22 cellular contexts compared by ENCODE assay signal in genomic region chr22:46230262-46230901, GRCh38. TPM values are rescaled to one million over a fixed set of nuclear protein-coding genes. Genes with fewer than 3 reads are reported as not detected.
A peak's percentile ranks its signal among the peaks of the same experiment; 100 is the strongest.
DNase-seq lines count a peak whose midpoint lies in the region; ATAC-seq, FAIRE-seq and TF ChIP-seq lines count a peak whose summit lies in the region.
"Had no signal": no experiment of that assay in that cellular context is flagged by ENCODE, and none has a peak within 500 bp of the region (broad histone marks: within the 10 kb centered on the region; RNA-seq: fewer than 3 reads in every experiment).

No MANE protein-coding gene starts in this region.

- H4K5ac ChIP-seq in H1 (ENCODE audit: insufficient read length, low read depth, low read length), result no peak overlapping the region

- no peak overlapping the region for H3K9ac ChIP-seq in liver (ENCODE audit: low read depth in 1 of 2, low read length in 2 of 2)
- no peak overlapping the region for H3K9ac ChIP-seq in HepG2 (ENCODE audit: insufficient read depth, low read depth, low read length)
- H3K9ac ChIP-seq in H1 (replicated peaks in 1 of 4; ENCODE audit: extremely low read depth in 1 of 4, low read depth in 3 of 4, low read length in 3 of 4), result no peak overlapping the region
- H3K9ac ChIP-seq: BLaER1 had no signal

- no peak overlapping the region for H2AK5ac ChIP-seq in H1 (ENCODE audit: low read depth, low read length)

- no peak overlapping the region for H2BK5ac ChIP-seq in H1 (ENCODE audit: low read depth, low read length)

- H2BK15ac ChIP-seq in H1 (ENCODE audit: low read length), result no peak overlapping the region

- in situ Hi-C loops in HepG2 (cut with HindIII; ENCODE audit: extremely low pct_ligation_motif_present, low pct_unique_long_range_greater_than_20kb), result no loop called here

- no peak overlapping the region for H2BK12ac ChIP-seq in H1 (ENCODE audit: low read depth, low read length)

- no peak for TF ChIP-seq CTCF in liver (IDR thresholded peaks at IDR 0.05; ENCODE audit: low read depth, low read length, missing input control)
- no peak for TF ChIP-seq CTCF in HepG2 (CRISPR knock-in tag; IDR thresholded peaks at IDR 0.05)
- no peak for TF ChIP-seq CTCF in H1 (IDR thresholded peaks at IDR 0.05; ENCODE audit: control extremely low read depth in 1 of 3, insufficient read depth in 1 of 3, low read depth in 1 of 3, low read length in 3 of 3)
- TF ChIP-seq CTCF in natural killer cell (IDR thresholded peaks at IDR 0.05), result no peak

- H3K23me2 ChIP-seq in H1 (ENCODE audit: low read depth, low read length), result no peaks in the 10 kb centered on the region

- no TSS peak for BruUV-seq in HepG2 (replicated peaks; lab: Mats Ljungman, UMichigan)

- no peak overlapping the region for H2BK20ac ChIP-seq in H1 (ENCODE audit: low read length)

- H4K91ac ChIP-seq in H1 (replicated peaks; ENCODE audit: insufficient read length, low read length), result no peak overlapping the region

- H2AFZ ChIP-seq in HepG2 (ENCODE audit: low read length), result no peak overlapping the region
- H2AFZ ChIP-seq in H1 (ENCODE audit: low read length), result no peak overlapping the region
- H2AFZ ChIP-seq: GM23338 had no signal

- CTCF ChIA-PET in HepG2 (lab: Yijun Ruan, JAX; ENCODE audit: low intra/inter-chr PET ratio, low total read pairs), result no interaction called here
- CTCF ChIA-PET in H1 (lab: Charles Lee; ENCODE audit: partially characterized antibody), result no interaction called here

- no peaks in the 10 kb centered on the region for H3K4me1 Mint-ChIP-seq in natural killer cell
- H3K4me1 Mint-ChIP-seq in naive thymus-derived CD8-positive, alpha-beta T cell, result peaks cover 0 to 4% (median 0%) of the 10 kb centered on the region in 4 donors
- H3K4me1 Mint-ChIP-seq: GM23338, IgD-negative memory B cell had no signal

- H3K36me3 ChIP-seq in liver (ENCODE audit: control insufficient read depth in 4 of 4, insufficient read depth in 3 of 4, low read depth in 1 of 4, low read length in 3 of 4), result peaks cover 8 to 25% (median 22%) of the 10 kb centered on the region in 4 donors
- peaks cover 5 to 23% of the 10 kb centered on the region in 2 experiments; a peak in 4 of 5 replicates for H3K36me3 ChIP-seq in HepG2 (replicated peaks in 1 of 2; ENCODE audit: control insufficient read depth in 1 of 2, insufficient read depth in 2 of 2, low read length in 2 of 2)
- H3K36me3 ChIP-seq in H1 (ENCODE audit: control insufficient read depth in 2 of 4, insufficient read depth in 4 of 4, low read length in 3 of 4), result no peaks in the 10 kb centered on the region

- TF ChIP-seq EP300 in HepG2 (IDR thresholded peaks at IDR 0.05; ENCODE audit: low read depth in 2 of 2, low read length in 2 of 2) (no peak), HepG2 (CRISPR knock-in tag; IDR thresholded peaks at IDR 0.05; ENCODE audit: borderline replicate concordance) (no peak), H1 (IDR thresholded peaks at IDR 0.05; ENCODE audit: borderline replicate concordance in 1 of 2, low read depth in 2 of 2, low read length in 2 of 2) (no peak)

- intact Hi-C loops in HepG2 (cut with micrococcal nuclease; ENCODE audit: unreplicated experiment) (no loop called here), natural killer cell (cut with micrococcal nuclease) (no loop called here)

- ATAC-seq in HepG2, result no peak
- ATAC-seq in natural killer cell, result peak in 1 of 3 donors; percentile 78
- no peak for ATAC-seq in naive thymus-derived CD8-positive, alpha-beta T cell
- ATAC-seq: A549, GM23338, HCT116 had no signal

- H3K9me3 Mint-ChIP-seq in natural killer cell, result no peaks in the 10 kb centered on the region
- no peaks in the 10 kb centered on the region for H3K9me3 Mint-ChIP-seq in naive thymus-derived CD8-positive, alpha-beta T cell
- H3K9me3 Mint-ChIP-seq: CD14-positive monocyte; CD4-positive, alpha-beta memory T cell; GM23338; IgD-negative memory B cell had no signal

- H3K27ac Mint-ChIP-seq in natural killer cell, result no peak overlapping the region
- no peak overlapping the region for H3K27ac Mint-ChIP-seq in naive thymus-derived CD8-positive, alpha-beta T cell
- H3K27ac Mint-ChIP-seq: CD4-positive, alpha-beta memory T cell; GM23338; IgD-negative memory B cell had no signal

- H3K4me3 Mint-ChIP-seq in natural killer cell, result peak overlapping the region; percentile 21
- no peak overlapping the region for H3K4me3 Mint-ChIP-seq in naive thymus-derived CD8-positive, alpha-beta T cell
- H3K4me3 Mint-ChIP-seq: CD14-positive monocyte; CD4-positive, alpha-beta memory T cell; GM23338; IgD-negative memory B cell had no signal

- H3K27me3 ChIP-seq in liver (ENCODE audit: control insufficient read depth in 4 of 4, insufficient read depth in 4 of 4, low read length in 3 of 4), result no peaks in the 10 kb centered on the region
- no peaks in the 10 kb centered on the region for H3K27me3 ChIP-seq in HepG2 (ENCODE audit: control insufficient read depth in 1 of 2, insufficient read depth in 2 of 2, low read length in 2 of 2)
- H3K27me3 ChIP-seq in H1 (replicated peaks in 1 of 4; ENCODE audit: control insufficient read depth in 3 of 4, extremely low read depth in 1 of 4, insufficient read depth in 3 of 4, low read length in 3 of 4), result no peaks in the 10 kb centered on the region
- H3K27me3 ChIP-seq: BLaER1 had no signal

- no peak for FAIRE-seq in HepG2 (lab: Jason Lieb, UNC)
- no peak for FAIRE-seq in H1 (lab: Jason Lieb, UNC)
- FAIRE-seq: A549, GM12891, GM19239, HTR-8/SVneo had no signal

- H3K79me2 ChIP-seq in HepG2 (ENCODE audit: insufficient read depth, low read length) (no peaks in the 10 kb centered on the region), H1 (ENCODE audit: control insufficient read depth in 1 of 2, insufficient read depth in 2 of 2, low read length in 2 of 2) (no peaks in the 10 kb centered on the region)

- H3K4me1 ChIP-seq in liver (ENCODE audit: control insufficient read depth in 4 of 4, insufficient read depth in 4 of 4, low read length in 3 of 4) (no peaks in the 10 kb centered on the region), HepG2 (ENCODE audit: insufficient read depth, low read length) (no peaks in the 10 kb centered on the region), H1 (replicated peaks in 1 of 4; ENCODE audit: control insufficient read depth in 3 of 4, insufficient read depth in 4 of 4, low read length in 3 of 4) (no peaks in the 10 kb centered on the region; a peak in 1 of 7 replicates)
- H3K4me1 ChIP-seq: A549 had no signal

- POLR2A ChIA-PET in HepG2 (lab: Yijun Ruan, JAX) (no interaction called here), H1 (lab: Charles Lee; ENCODE audit: partially characterized antibody) (no interaction called here)
- POLR2A ChIA-PET in naive thymus-derived CD8-positive, alpha-beta T cell (lab: Charles Lee), result no interaction called here

- TF ChIP-seq RAD21 in liver (IDR thresholded peaks at IDR 0.05) (peak in 1 of 2 donors; percentile 21), HepG2 (CRISPR knock-in tag; IDR thresholded peaks at IDR 0.05) (no peak), H1 (IDR thresholded peaks at IDR 0.05 in 1 of 2, conservative IDR thresholded peaks at IDR 0.05 in 1 of 2; ENCODE audit: low read depth in 2 of 2, low read length in 2 of 2) (no peak)

- no peaks in the 10 kb centered on the region for H3K9me3 ChIP-seq in liver (ENCODE audit: control insufficient read depth in 4 of 4, low read length in 3 of 4)
- no peaks in the 10 kb centered on the region for H3K9me3 ChIP-seq in HepG2 (ENCODE audit: low read length)
- H3K9me3 ChIP-seq in H1 (ENCODE audit: insufficient read depth in 2 of 2, low read depth in 1 of 2, low read length in 1 of 2), result no peaks in the 10 kb centered on the region
- H3K9me3 ChIP-seq: A549, BLaER1 had no signal

- H3K4me3 ChIP-seq in liver (ENCODE audit: low read depth in 1 of 3, low read length in 3 of 3) (no peak overlapping the region), HepG2 (replicated peaks in 1 of 3; ENCODE audit: insufficient read depth in 1 of 3, low read depth in 2 of 3, low read length in 3 of 3) (no peak overlapping the region), H1 (ENCODE audit: extremely low read depth in 1 of 4, insufficient read depth in 2 of 4, low read depth in 3 of 4, low read length in 4 of 4) (no peak overlapping the region)
- H3K4me3 ChIP-seq: A549, BLaER1, GM23338 had no signal

- H3K27ac ChIP-seq in liver (ENCODE audit: low read depth in 1 of 2, low read length in 2 of 2) (no peak overlapping the region), HepG2 (ENCODE audit: extremely low read length, insufficient read depth, low read length) (no peak overlapping the region), H1 (ENCODE audit: low read depth, low read length) (no peak overlapping the region)
- H3K27ac ChIP-seq: 22Rv1, A549, BLaER1 had no signal

- H3K79me1 ChIP-seq in H1 (ENCODE audit: low read depth, low read length), result no peaks in the 10 kb centered on the region

- H2BK120ac ChIP-seq in H1 (replicated peaks; ENCODE audit: low read depth, low read length), result no peak overlapping the region

- no peak overlapping the region for H3K4me2 ChIP-seq in HepG2 (ENCODE audit: low read depth, low read length)
- H3K4me2 ChIP-seq in H1 (ENCODE audit: insufficient read depth in 1 of 2, low read depth in 2 of 2, low read length in 2 of 2), result no peak overlapping the region
- H3K4me2 ChIP-seq: A549, BLaER1, GM23338 had no signal

- H3K56ac ChIP-seq in H1 (replicated peaks; ENCODE audit: insufficient read length, low read depth, low read length), result no peak overlapping the region

- no peak overlapping the region for H3K23ac ChIP-seq in H1 (ENCODE audit: insufficient read length)

- 0 out of 2 replicates have a peak overlapping the region, but pooled peaks have one; percentile 25 for H4K8ac ChIP-seq in H1 (ENCODE audit: extremely low read depth, insufficient read depth, low read length)

- TF ChIP-seq POLR2A in HepG2 (IDR thresholded peaks at IDR 0.05; ENCODE audit: insufficient read depth in 1 of 2, low read depth in 2 of 2, low read length in 2 of 2) (no peak), H1 (IDR thresholded peaks at IDR 0.05; ENCODE audit: control extremely low read depth in 1 of 2, low read depth in 2 of 2, low read length in 2 of 2) (no peak)

- H4K20me1 ChIP-seq in HepG2 (ENCODE audit: insufficient read depth, low read length) (no peaks in the 10 kb centered on the region), H1 (replicated peaks in 1 of 2; ENCODE audit: control insufficient read depth in 1 of 2, insufficient read depth in 2 of 2, low read length in 2 of 2) (peaks cover 0 to 8% of the 10 kb centered on the region in 2 experiments)
- H4K20me1 ChIP-seq: BLaER1 had no signal

- no peak overlapping the region for H3K18ac ChIP-seq in H1 (ENCODE audit: extremely low read depth, low read length)

- H3K4ac ChIP-seq in H1 (replicated peaks; ENCODE audit: insufficient read length, low read depth, low read length), result no peak overlapping the region

- DNase-seq in HepG2 (ENCODE audit: low spot score) (no peak), H1 (ENCODE audit: low read depth in 1 of 2, low spot score in 2 of 2) (no peak), natural killer cell (no peak), NCI-H2029 (lab: John Stamatoyannopoulos, UW) (no peak), NCI-H82 treated with DMSO at 0.1 percent for 48 hours (lab: John Stamatoyannopoulos, UW; ENCODE audit: unreplicated experiment) (no peak), T-helper 2 cell (no peak)
- DNase-seq in naive thymus-derived CD8-positive, alpha-beta T cell, result no peak
- DNase-seq: CD4-positive, alpha-beta memory T cell; DMS153; DMS79 treated with DMSO at 0.1 percent for 48 hours; H7 had no signal

- peaks cover 7% of the 10 kb centered on the region for H3K36me3 Mint-ChIP-seq in natural killer cell
- peaks cover 0 to 10% (median 5%) of the 10 kb centered on the region in 3 donors for H3K36me3 Mint-ChIP-seq in naive thymus-derived CD8-positive, alpha-beta T cell

- no peak overlapping the region for H3K14ac ChIP-seq in H1 (ENCODE audit: insufficient read length)

- H3K27me3 Mint-ChIP-seq in natural killer cell (ENCODE audit: low read depth in 2 of 2), result no peaks in the 10 kb centered on the region
- no peaks in the 10 kb centered on the region for H3K27me3 Mint-ChIP-seq in naive thymus-derived CD8-positive, alpha-beta T cell
- H3K27me3 Mint-ChIP-seq: CD4-positive, alpha-beta memory T cell; IgD-negative memory B cell had no signal

- 65% methylated on average over 13 of the region's 13 CpGs for WGBS in liver
- 90% methylated on average over 13 of the region's 13 CpGs for WGBS in HepG2 (ENCODE audit: low lambda C conversion rate)
- 92% methylated on average over 13 of the region's 13 CpGs; no CpG with 5 or more reads in 1 of the 2 experiments for WGBS in H1 (ENCODE audit: extremely low coverage in 1 of 2, insufficient coverage in 1 of 2, insufficient read length in 1 of 2, insufficient replicate concordance in 2 of 2, low coverage in 1 of 2, low lambda C conversion rate in 2 of 2, missing lambda C conversion rate in 1 of 2), 2 experiments

RNA-seq across cellular contexts. Expression of gene CDPF1, which starts 19.7 kb away (rescaled TPM):
- total RNA-seq in liver (1 to 10 TPM; 4.4 to 6.1 TPM), HepG2 (2016; rRNA removed; fragmentation: Illumina TruSeq; extraction: Trizol) (5.2 and 6.0 TPM in 2 replicates), natural killer cell (10 to 100 TPM in 1 of 3 donors, 1 to 10 TPM in 2; 5.0 to 11.4 (median 7.2) TPM)
- polyA plus RNA-seq in liver (1 to 10 TPM; 3.9 to 6.6 TPM), HepG2 (2011; rRNA removed) (7.4 and 8.1 TPM in 2 replicates), H1 (2011; rRNA removed) (13.7 and 15.4 TPM in 2 replicates)
- 3.1 and 4.1 TPM in 2 replicates for total RNA-seq in HepG2 (2016; cell fraction: cytosol; rRNA removed; fragmentation: Illumina TruSeq; extraction: Trizol; ENCODE audit: low read depth)
- 4.7 and 6.0 TPM in 2 replicates for total RNA-seq in HepG2 (2016; cell fraction: insoluble cytoplasmic fraction; rRNA removed; fragmentation: Illumina TruSeq; extraction: Trizol)
- total RNA-seq in HepG2 (2016; cell fraction: membrane; rRNA removed; fragmentation: Illumina TruSeq; extraction: Trizol), result 5.4 and 6.4 TPM in 2 replicates
- 2.8 and 3.8 TPM in 2 replicates for total RNA-seq in HepG2 (2016; cell fraction: nucleus; rRNA removed; fragmentation: Illumina TruSeq; extraction: Trizol)
- 7.0 and 8.0 TPM in 2 replicates for polyA plus RNA-seq in HepG2 (2011; cell fraction: cytosol; rRNA removed)
- 15.6 and 19.1 TPM in 2 replicates for polyA plus RNA-seq in HepG2 (2011; cell fraction: nucleus; rRNA removed)
- polyA plus RNA-seq in HepG2 (2012), result 3.3 and 4.7 TPM in 2 replicates
- 2.9 and 3.7 TPM in 2 replicates for polyA plus RNA-seq in HepG2 (2016; cell fraction: cytosol; fragmentation: Illumina TruSeq; extraction: Trizol; ENCODE audit: low read depth)
- 4.6 and 5.8 TPM in 2 replicates for polyA plus RNA-seq in HepG2 (2016; cell fraction: insoluble cytoplasmic fraction; fragmentation: Illumina TruSeq; extraction: Trizol; ENCODE audit: low read depth)
- 5.2 and 5.7 TPM in 2 replicates for polyA plus RNA-seq in HepG2 (2016; cell fraction: membrane; fragmentation: Illumina TruSeq; extraction: Trizol; ENCODE audit: low read depth)
- 4.2 and 5.9 TPM in 2 replicates for polyA plus RNA-seq in HepG2 (2016; cell fraction: nucleus; fragmentation: Illumina TruSeq; extraction: Trizol; ENCODE audit: insufficient read depth, low read depth)
- 3.5 and 3.6 TPM in 2 replicates for polyA minus RNA-seq in HepG2 (2011; rRNA and poly(A)+ RNA removed; ENCODE audit: low replicate concordance)
- polyA minus RNA-seq in HepG2 (2011; cell fraction: cytosol; rRNA and poly(A)+ RNA removed), result 1.3 and 2.3 TPM in 2 replicates
- 1.9 and 2.2 TPM in 2 replicates for polyA minus RNA-seq in HepG2 (2011; cell fraction: nucleus; rRNA and poly(A)+ RNA removed)
- total RNA-seq in H1 (2021; fragmentation: NEBNext Ultra II Directional; extraction: Animal tissue kit (Norgen Biotek cat#: 25700)), result 8.8 and 9.7 TPM in 2 replicates
- 20.3 TPM for polyA plus RNA-seq in H1 (2011; cell fraction: cytosol; rRNA removed)
- 25.0 TPM for polyA plus RNA-seq in H1 (2011; cell fraction: nucleus; rRNA removed)
- polyA plus RNA-seq in H1 (2012, experiment 1 of 2), result 7.7 to 12.5 TPM (median 11.1 TPM) in 4 replicates
- polyA plus RNA-seq in H1 (2012, experiment 2 of 2), result 20.0 TPM
- polyA plus RNA-seq in H1 (2013, experiment 1 of 2), result 11.6 TPM
- 10.4 TPM for polyA plus RNA-seq in H1 (2013, experiment 2 of 2)
- polyA minus RNA-seq in H1 (2011; rRNA and poly(A)+ RNA removed), result 5.5 and 5.6 TPM in 2 replicates
- 5.7 TPM for polyA minus RNA-seq in H1 (2011; cell fraction: cytosol; rRNA and poly(A)+ RNA removed)
- 8.3 TPM for polyA minus RNA-seq in H1 (2011; cell fraction: nucleus; rRNA and poly(A)+ RNA removed)
- total RNA-seq in naive thymus-derived CD8-positive, alpha-beta T cell, result 10 to 100 TPM; 11.1 to 12.3 TPM
- polyA plus RNA-seq in naive thymus-derived CD8-positive, alpha-beta T cell, result 10 to 100 TPM; 22.9 to 29.3 (median 29.1) TPM

RNA-seq across cellular contexts. Expression of gene PKDREJ, which starts 32.8 kb away (rescaled TPM):
- total RNA-seq in liver (under 1 TPM; under 0.01 to 0.05 TPM), HepG2 (2016; rRNA removed; fragmentation: Illumina TruSeq; extraction: Trizol) (not detected in 2 replicates), natural killer cell (under 1 TPM; 0.07 to 0.25 (median 0.20) TPM)
- polyA plus RNA-seq in liver (under 1 TPM; 0.01 to 0.03 TPM), HepG2 (2011; rRNA removed) (0.01 TPM in 1 of 2 replicates, not detected in the other), H1 (2011; rRNA removed) (0.02 TPM in 2 replicates)
- not detected in 2 replicates for total RNA-seq in HepG2 (2016; cell fraction: cytosol; rRNA removed; fragmentation: Illumina TruSeq; extraction: Trizol; ENCODE audit: low read depth)
- total RNA-seq in HepG2 (2016; cell fraction: insoluble cytoplasmic fraction; rRNA removed; fragmentation: Illumina TruSeq; extraction: Trizol), result not detected in 2 replicates
- not detected in 2 replicates for total RNA-seq in HepG2 (2016; cell fraction: membrane; rRNA removed; fragmentation: Illumina TruSeq; extraction: Trizol)
- not detected in 2 replicates for total RNA-seq in HepG2 (2016; cell fraction: nucleus; rRNA removed; fragmentation: Illumina TruSeq; extraction: Trizol)
- 0.01 TPM in 1 of 2 replicates, not detected in the other for polyA plus RNA-seq in HepG2 (2011; cell fraction: cytosol; rRNA removed)
- 0.02 TPM in 1 of 2 replicates, not detected in the other for polyA plus RNA-seq in HepG2 (2011; cell fraction: nucleus; rRNA removed)
- 0.27 and 0.29 TPM in 2 replicates for polyA plus RNA-seq in HepG2 (2012)
- polyA plus RNA-seq in HepG2 (2016; cell fraction: cytosol; fragmentation: Illumina TruSeq; extraction: Trizol; ENCODE audit: low read depth), result not detected in 2 replicates
- polyA plus RNA-seq in HepG2 (2016; cell fraction: insoluble cytoplasmic fraction; fragmentation: Illumina TruSeq; extraction: Trizol; ENCODE audit: low read depth), result not detected in 2 replicates
- not detected in 2 replicates for polyA plus RNA-seq in HepG2 (2016; cell fraction: membrane; fragmentation: Illumina TruSeq; extraction: Trizol; ENCODE audit: low read depth)
- polyA plus RNA-seq in HepG2 (2016; cell fraction: nucleus; fragmentation: Illumina TruSeq; extraction: Trizol; ENCODE audit: insufficient read depth, low read depth), result not detected in 2 replicates
- not detected in 2 replicates for polyA minus RNA-seq in HepG2 (2011; rRNA and poly(A)+ RNA removed; ENCODE audit: low replicate concordance)
- polyA minus RNA-seq in HepG2 (2011; cell fraction: cytosol; rRNA and poly(A)+ RNA removed), result not detected in 2 replicates
- polyA minus RNA-seq in HepG2 (2011; cell fraction: nucleus; rRNA and poly(A)+ RNA removed), result not detected in 2 replicates
- 0.04 and 0.11 TPM in 2 replicates for total RNA-seq in H1 (2021; fragmentation: NEBNext Ultra II Directional; extraction: Animal tissue kit (Norgen Biotek cat#: 25700))
- polyA plus RNA-seq in H1 (2011; cell fraction: cytosol; rRNA removed), result 0.03 TPM
- 0.04 TPM for polyA plus RNA-seq in H1 (2011; cell fraction: nucleus; rRNA removed)
- polyA plus RNA-seq in H1 (2012, experiment 1 of 2), result 0.09 to 0.21 TPM (median 0.12 TPM) in 4 replicates
- 0.03 TPM for polyA plus RNA-seq in H1 (2012, experiment 2 of 2)
- polyA plus RNA-seq in H1 (2013, experiment 1 of 2), result 0.02 TPM
- polyA plus RNA-seq in H1 (2013, experiment 2 of 2), result 0.04 TPM
- polyA minus RNA-seq in H1 (2011; rRNA and poly(A)+ RNA removed), result 0.09 TPM in 1 of 2 replicates, not detected in the other
- polyA minus RNA-seq in H1 (2011; cell fraction: cytosol; rRNA and poly(A)+ RNA removed), result not detected
- 0.20 TPM for polyA minus RNA-seq in H1 (2011; cell fraction: nucleus; rRNA and poly(A)+ RNA removed)
- total RNA-seq in naive thymus-derived CD8-positive, alpha-beta T cell, result not detected
- polyA plus RNA-seq in naive thymus-derived CD8-positive, alpha-beta T cell, result not detected
- total RNA-seq: CD4-positive, alpha-beta memory T cell; GM23338 had no signal
- polyA plus RNA-seq: A549; CD14-positive monocyte; CD4-positive, alpha-beta memory T cell; GM23338; IgD-negative memory B cell had no signal

RNA-seq across cellular contexts. Expression of gene TTC38, which starts 37.4 kb away (rescaled TPM):
- total RNA-seq in liver, result 100 to 1,000 TPM in 1 of 2 donors, 10 to 100 TPM in 1; 63.9 to 389 TPM
- 100 to 1,000 TPM; 117 to 138 TPM for polyA plus RNA-seq in liver
- total RNA-seq in HepG2 (2016; rRNA removed; fragmentation: Illumina TruSeq; extraction: Trizol), result 105 and 106 TPM in 2 replicates
- 14.0 and 16.3 TPM in 2 replicates for total RNA-seq in HepG2 (2016; cell fraction: cytosol; rRNA removed; fragmentation: Illumina TruSeq; extraction: Trizol; ENCODE audit: low read depth)
- 103 and 105 TPM in 2 replicates for total RNA-seq in HepG2 (2016; cell fraction: insoluble cytoplasmic fraction; rRNA removed; fragmentation: Illumina TruSeq; extraction: Trizol)
- 37.6 and 39.1 TPM in 2 replicates for total RNA-seq in HepG2 (2016; cell fraction: membrane; rRNA removed; fragmentation: Illumina TruSeq; extraction: Trizol)
- total RNA-seq in HepG2 (2016; cell fraction: nucleus; rRNA removed; fragmentation: Illumina TruSeq; extraction: Trizol), result 81.8 and 89.6 TPM in 2 replicates
- polyA plus RNA-seq in HepG2 (2011; rRNA removed), result 101 and 112 TPM in 2 replicates
- polyA plus RNA-seq in HepG2 (2011; cell fraction: cytosol; rRNA removed), result 120 and 124 TPM in 2 replicates
- polyA plus RNA-seq in HepG2 (2011; cell fraction: nucleus; rRNA removed), result 228 and 272 TPM in 2 replicates
- 67.9 and 76.1 TPM in 2 replicates for polyA plus RNA-seq in HepG2 (2012)
- 14.5 and 15.5 TPM in 2 replicates for polyA plus RNA-seq in HepG2 (2016; cell fraction: cytosol; fragmentation: Illumina TruSeq; extraction: Trizol; ENCODE audit: low read depth)
- polyA plus RNA-seq in HepG2 (2016; cell fraction: insoluble cytoplasmic fraction; fragmentation: Illumina TruSeq; extraction: Trizol; ENCODE audit: low read depth), result 88.5 and 106 TPM in 2 replicates
- 24.0 and 28.8 TPM in 2 replicates for polyA plus RNA-seq in HepG2 (2016; cell fraction: membrane; fragmentation: Illumina TruSeq; extraction: Trizol; ENCODE audit: low read depth)
- polyA plus RNA-seq in HepG2 (2016; cell fraction: nucleus; fragmentation: Illumina TruSeq; extraction: Trizol; ENCODE audit: insufficient read depth, low read depth), result 141 and 185 TPM in 2 replicates
- 60.8 and 197 TPM in 2 replicates for polyA minus RNA-seq in HepG2 (2011; rRNA and poly(A)+ RNA removed; ENCODE audit: low replicate concordance)
- 88.7 and 103 TPM in 2 replicates for polyA minus RNA-seq in HepG2 (2011; cell fraction: cytosol; rRNA and poly(A)+ RNA removed)
- 101 and 103 TPM in 2 replicates for polyA minus RNA-seq in HepG2 (2011; cell fraction: nucleus; rRNA and poly(A)+ RNA removed)
- 25.3 and 30.0 TPM in 2 replicates for total RNA-seq in H1 (2021; fragmentation: NEBNext Ultra II Directional; extraction: Animal tissue kit (Norgen Biotek cat#: 25700))
- 34.8 and 40.8 TPM in 2 replicates for polyA plus RNA-seq in H1 (2011; rRNA removed)
- polyA plus RNA-seq in H1 (2011; cell fraction: cytosol; rRNA removed), result 39.2 TPM
- polyA plus RNA-seq in H1 (2011; cell fraction: nucleus; rRNA removed), result 48.5 TPM
- 13.7 to 29.1 TPM (median 24.8 TPM) in 4 replicates for polyA plus RNA-seq in H1 (2012, experiment 1 of 2)
- polyA plus RNA-seq in H1 (2012, experiment 2 of 2), result 28.1 TPM
- polyA plus RNA-seq in H1 (2013, experiment 1 of 2), result 15.0 TPM
- 14.6 TPM for polyA plus RNA-seq in H1 (2013, experiment 2 of 2)
- polyA minus RNA-seq in H1 (2011; rRNA and poly(A)+ RNA removed), result 23.5 and 37.9 TPM in 2 replicates
- 18.3 TPM for polyA minus RNA-seq in H1 (2011; cell fraction: cytosol; rRNA and poly(A)+ RNA removed)
- polyA minus RNA-seq in H1 (2011; cell fraction: nucleus; rRNA and poly(A)+ RNA removed), result 17.4 TPM
- 100 to 1,000 TPM; 251 to 313 (median 312) TPM for total RNA-seq in natural killer cell
- 1 to 10 TPM; 6.7 to 9.7 TPM for total RNA-seq in naive thymus-derived CD8-positive, alpha-beta T cell
- polyA plus RNA-seq in naive thymus-derived CD8-positive, alpha-beta T cell, result 10 to 100 TPM in 1 of 3 donors, 1 to 10 TPM in 2; 2.6 to 33.5 (median 5.0) TPM
